19 cellular contexts compared by ENCODE assay signal in genomic region chr22:32342977-32343376, GRCh38. TPM values are rescaled to one million over a fixed set of nuclear protein-coding genes. Genes with fewer than 3 reads are reported as not detected.
DNase-seq lines count a peak whose midpoint lies in the region; ATAC-seq and TF ChIP-seq lines count a peak whose summit lies in the region.
"Had no signal": no experiment of that assay in that cellular context is flagged by ENCODE, and none has a peak within 500 bp of the region (broad histone marks: within the 10 kb centered on the region; RNA-seq: fewer than 3 reads in every experiment).

No MANE protein-coding gene starts in this region.

- H3K4me3 Mint-ChIP-seq in neural progenitor cell = no peak overlapping the region
- H3K4me3 Mint-ChIP-seq in stimulated activated naive CD8-positive, alpha-beta T cell treated with anti-CD3 and anti-CD28 coated beads, Interleukin-15, amount 100 ng/mL, for 72 hours = no peak overlapping the region
- H3K4me3 Mint-ChIP-seq: CD4-positive, alpha-beta T cell had no signal

- peak overlapping the region in 1 of 2 donors; percentile 4 for H3K27ac Mint-ChIP-seq in activated naive CD4-positive, alpha-beta T cell treated with anti-CD3 and anti-CD28 coated beads, Interleukin-2, amount 50 U/mL, for 72 hours
- H3K27ac Mint-ChIP-seq in neural progenitor cell = peak overlapping the region; percentile 88
- H3K27ac Mint-ChIP-seq in stimulated activated naive CD8-positive, alpha-beta T cell treated with anti-CD3 and anti-CD28 coated beads, Interleukin-15, amount 100 ng/mL, for 72 hours = no peak overlapping the region
- H3K27ac Mint-ChIP-seq: CD4-positive, alpha-beta T cell had no signal

- peak overlapping the region; percentile 7 for H2AFZ ChIP-seq in neural progenitor cell (replicated peaks)
- H2AFZ ChIP-seq in PC-9 = no peak overlapping the region

- TF ChIP-seq CTCF in neural progenitor cell (IDR thresholded peaks at IDR 0.05) (no peak), PC-9 (conservative IDR thresholded peaks at IDR 0.05) (no peak)

- peaks cover 6% of the 10 kb centered on the region for H3K27me3 Mint-ChIP-seq in neural progenitor cell (ENCODE audit: insufficient read depth, low read depth)
- H3K27me3 Mint-ChIP-seq in stimulated activated naive CD8-positive, alpha-beta T cell treated with anti-CD3 and anti-CD28 coated beads, Interleukin-15, amount 100 ng/mL, for 72 hours = peaks cover 47% of the 10 kb centered on the region

- no peaks in the 10 kb centered on the region for H3K9me3 ChIP-seq in neural progenitor cell (ENCODE audit: low read depth)
- no peaks in the 10 kb centered on the region for H3K9me3 ChIP-seq in PC-9 (ENCODE audit: insufficient read depth, low read depth)
- H3K9me3 ChIP-seq: A549, Caco-2 had no signal

- H3F3A ChIP-seq in neural progenitor cell (ENCODE audit: low read depth) (peaks cover 11% of the 10 kb centered on the region), PC-9 (ENCODE audit: insufficient read depth, low read depth) (no peaks in the 10 kb centered on the region)

- peak; percentile 16 for DNase-seq in NK-92 treated with Interleukin-12 subunit alpha and Interleukin-12 subunit beta, amount 100 ng/mL, for 24 hours (lab: John Stamatoyannopoulos, UW)
- no peak for DNase-seq in NK-92 (lab: John Stamatoyannopoulos, UW; ENCODE audit: unreplicated experiment)
- no peak for DNase-seq in activated naive CD4-positive, alpha-beta T cell treated with anti-CD3 and anti-CD28 coated beads, Interleukin-2, amount 50 U/mL, for 72 hours (ENCODE audit: low spot score in 2 of 2)
- DNase-seq in activated naive CD4-positive, alpha-beta T cell treated with Interleukin-2 at 50 U/mL for 16 hours = no peak
- no peak for DNase-seq in neural progenitor cell (ENCODE audit: low spot score)
- no peak for DNase-seq in stimulated activated naive CD8-positive, alpha-beta T cell treated with anti-CD3 and anti-CD28 coated beads, Interleukin-15, amount 100 ng/mL, for 72 hours
- no peak for DNase-seq in DMS153 treated with DMSO at 0.1 percent for 48 hours (lab: John Stamatoyannopoulos, UW; ENCODE audit: unreplicated experiment)
- DNase-seq in PC-9 = no peak
- DNase-seq: AML-193; Caco-2; CD4-positive, alpha-beta T cell; DMS153; DMS79 treated with DMSO at 0.1 percent for 48 hours; GF-D8 had no signal

- intact Hi-C loops in PC-9 (cut with micrococcal nuclease; ENCODE audit: unreplicated experiment) = no loop called here

- H3K27me3 ChIP-seq in neural progenitor cell (no peaks in the 10 kb centered on the region), PC-9 (ENCODE audit: insufficient read depth, low read depth) (peaks cover 80% of the 10 kb centered on the region)

- H4K20me1 ChIP-seq in neural progenitor cell (ENCODE audit: low read depth) = no peaks in the 10 kb centered on the region
- no peaks in the 10 kb centered on the region for H4K20me1 ChIP-seq in PC-9 (ENCODE audit: insufficient read depth)

- H3K4me2 ChIP-seq in neural progenitor cell (no peak overlapping the region), PC-9 (no peak overlapping the region)
- H3K4me2 ChIP-seq: A549 had no signal

- H3K36me3 ChIP-seq in neural progenitor cell (no peaks in the 10 kb centered on the region), PC-9 (ENCODE audit: low read depth) (no peaks in the 10 kb centered on the region)
- H3K36me3 ChIP-seq: HAP-1 had no signal

- no TSS peak for BruUV-seq in PC-9 (replicated peaks; lab: Mats Ljungman, UMichigan)

- POLR2A ChIA-PET in PC-9 (lab: Charles Lee; ENCODE audit: unreplicated experiment) = interaction anchor here (0.7 kb wide), 1 partner anchor 82 kb away, joined by 6 read pairs; no protein-coding TSS in a partner anchor

- no peak overlapping the region for H3K9ac ChIP-seq in neural progenitor cell

- CTCF ChIA-PET in PC-9 (lab: Charles Lee) = no interaction called here

- H3K9me2 ChIP-seq in PC-9 (ENCODE audit: insufficient read depth) = no peaks in the 10 kb centered on the region

- H3K4me3 ChIP-seq in neural progenitor cell (no peak overlapping the region), PC-9 (no peak overlapping the region)
- H3K4me3 ChIP-seq: A549, HAP-1 had no signal

- no peaks in the 10 kb centered on the region for H3K79me2 ChIP-seq in neural progenitor cell (ENCODE audit: low read depth)
- H3K79me2 ChIP-seq in PC-9 (ENCODE audit: low read depth) = no peaks in the 10 kb centered on the region

- no peaks in the 10 kb centered on the region for H3K9me3 Mint-ChIP-seq in activated naive CD4-positive, alpha-beta T cell treated with anti-CD3 and anti-CD28 coated beads, Interleukin-2, amount 50 U/mL, for 72 hours
- H3K9me3 Mint-ChIP-seq in neural progenitor cell = peaks cover 6% of the 10 kb centered on the region
- no peaks in the 10 kb centered on the region for H3K9me3 Mint-ChIP-seq in stimulated activated naive CD8-positive, alpha-beta T cell treated with anti-CD3 and anti-CD28 coated beads, Interleukin-15, amount 100 ng/mL, for 72 hours
- H3K9me3 Mint-ChIP-seq: CD4-positive, alpha-beta T cell had no signal

- H3K4me1 ChIP-seq in neural progenitor cell (peaks cover 36% of the 10 kb centered on the region), PC-9 (replicated peaks; ENCODE audit: insufficient read depth) (no peaks in the 10 kb centered on the region)
- H3K4me1 ChIP-seq: A549, Caco-2, HAP-1 had no signal

- H3K36me3 Mint-ChIP-seq in activated naive CD4-positive, alpha-beta T cell treated with anti-CD3 and anti-CD28 coated beads, Interleukin-2, amount 50 U/mL, for 72 hours = no peaks in the 10 kb centered on the region
- no peaks in the 10 kb centered on the region for H3K36me3 Mint-ChIP-seq in neural progenitor cell

- H3K4me1 Mint-ChIP-seq in neural progenitor cell = peaks cover 67% of the 10 kb centered on the region
- peaks cover 18% of the 10 kb centered on the region for H3K4me1 Mint-ChIP-seq in stimulated activated naive CD8-positive, alpha-beta T cell treated with anti-CD3 and anti-CD28 coated beads, Interleukin-15, amount 100 ng/mL, for 72 hours

- H3K27ac ChIP-seq in neural progenitor cell (no peak overlapping the region), PC-9 (no peak overlapping the region)
- H3K27ac ChIP-seq: 22Rv1, A549, C4-2B had no signal

- peak; percentile 32 to 40 for ATAC-seq in activated naive CD4-positive, alpha-beta T cell treated with anti-CD3 and anti-CD28 coated beads, Interleukin-2, amount 50 U/mL, for 72 hours
- peak; percentile 54 for ATAC-seq in stimulated activated naive CD8-positive, alpha-beta T cell treated with anti-CD3 and anti-CD28 coated beads, Interleukin-15, amount 100 ng/mL, for 72 hours
- ATAC-seq: A549, HepG2 had no signal

RNA-seq across cellular contexts. Expression of gene RFPL3, which starts 14.7 kb away (rescaled TPM):
- total RNA-seq in activated naive CD4-positive, alpha-beta T cell treated with anti-CD3 and anti-CD28 coated beads, Interleukin-2, amount 50 U/mL, for 72 hours = not detected
- 0.09 TPM in 1 of 2 replicates, not detected in the other for total RNA-seq in neural progenitor cell (ENCODE audit: low replicate concordance)
- not detected in 2 replicates for total RNA-seq in PC-9 (2021)
- total RNA-seq: Caco-2; CD4-positive, alpha-beta T cell; HepG2 had no signal
